In the genomic region with DNA sequence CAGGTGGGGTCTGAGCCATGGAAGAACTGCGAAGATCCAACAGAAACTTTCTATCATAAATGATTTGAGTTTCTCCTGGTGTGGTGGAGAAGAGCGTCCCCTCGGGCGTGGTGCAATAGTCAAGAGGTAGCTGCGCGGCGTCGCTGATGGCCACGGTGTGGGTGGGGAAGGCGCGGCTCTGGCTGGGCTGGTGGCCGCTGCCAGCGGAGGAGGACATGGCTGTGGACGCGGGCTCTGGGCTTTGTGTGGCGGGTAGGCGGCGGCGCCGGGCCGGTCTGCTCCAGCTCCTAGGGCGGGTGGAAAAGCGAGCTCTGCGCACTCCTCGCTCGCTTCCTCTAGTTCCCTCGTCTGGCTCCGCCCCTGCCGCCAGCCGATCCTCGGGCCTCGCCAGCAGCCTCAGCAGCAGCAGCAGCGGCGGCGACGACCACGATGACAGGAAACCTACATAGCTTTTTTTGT, we compare ENCODE assay signal across 8 cellular contexts. TPM values are rescaled to one million over a fixed set of nuclear protein-coding genes. Genes with fewer than 3 reads are reported as not detected.
DNase-seq lines count a peak whose midpoint lies in the region; ATAC-seq and TF ChIP-seq lines count a peak whose summit lies in the region.

No MANE protein-coding gene starts in this region.

- peaks cover 24% of the 10 kb centered on the region for H3K4me1 Mint-ChIP-seq in activated CD4-positive, alpha-beta T cell treated with anti-CD3 and anti-CD28 coated beads for 36 hours
- H3K4me1 Mint-ChIP-seq in chondrocyte (ENCODE audit: low read depth): peaks cover 76% of the 10 kb centered on the region

- peak overlapping the region; percentile 72 for H3K4me3 Mint-ChIP-seq in activated CD4-positive, alpha-beta T cell treated with anti-CD3 and anti-CD28 coated beads for 36 hours
- peak overlapping the region; percentile 70 for H3K4me3 Mint-ChIP-seq in chondrocyte (ENCODE audit: unreplicated experiment)

- peak; percentile 25 for TF ChIP-seq CTCF in chondrocyte (IDR thresholded peaks at IDR 0.05)

- peak overlapping the region; percentile 72 for H3K27ac Mint-ChIP-seq in activated CD4-positive, alpha-beta T cell treated with anti-CD3 and anti-CD28 coated beads for 36 hours
- H3K27ac Mint-ChIP-seq in chondrocyte (ENCODE audit: unreplicated experiment): peak overlapping the region; percentile 87

- intact Hi-C loops in activated CD4-positive, alpha-beta T cell treated with anti-CD3 and anti-CD28 coated beads for 36 hours (cut with DNase I, micrococcal nuclease): no loop called here

- CTCF ChIA-PET in activated CD4-positive, alpha-beta T cell treated with anti-CD3 and anti-CD28 coated beads for 36 hours (lab: Charles Lee): interaction anchor here (0.7 to 1.9 kb wide), 3 partner anchors 23 to 1829 kb away, joined by 3 to 5 read pairs (median 3); no protein-coding TSS in a partner anchor

- ATAC-seq in GM18502 (IDR thresholded peaks at IDR 0.05; ENCODE audit: poor library complexity, unreplicated experiment): peak; percentile 84
- ATAC-seq in HG02885 (IDR thresholded peaks at IDR 0.05; ENCODE audit: poor library complexity, unreplicated experiment): peak; percentile 88
- ATAC-seq in activated CD4-positive, alpha-beta T cell treated with anti-CD3 and anti-CD28 coated beads for 36 hours: peak; percentile 99

- POLR2A ChIA-PET in activated CD4-positive, alpha-beta T cell treated with anti-CD3 and anti-CD28 coated beads for 36 hours (lab: Charles Lee): interaction anchor here (1.0 kb wide), 1 partner anchor 16 kb away, joined by 4 read pairs; no protein-coding TSS in a partner anchor

- no peaks in the 10 kb centered on the region for H3K36me3 Mint-ChIP-seq in activated CD4-positive, alpha-beta T cell treated with anti-CD3 and anti-CD28 coated beads for 36 hours (ENCODE audit: low read depth)
- H3K36me3 Mint-ChIP-seq in chondrocyte (ENCODE audit: low read depth): no peaks in the 10 kb centered on the region

- H3K9me3 Mint-ChIP-seq in activated CD4-positive, alpha-beta T cell treated with anti-CD3 and anti-CD28 coated beads for 36 hours (ENCODE audit: low read depth): no peaks in the 10 kb centered on the region
- H3K9me3 Mint-ChIP-seq in chondrocyte (ENCODE audit: low read depth): no peaks in the 10 kb centered on the region

- peak overlapping the region; percentile 73 for H3K27ac ChIP-seq in layer of hippocampus (ENCODE audit: low read depth, low read length)

- DNase-seq in NCI-H2196 treated with DMSO at 0.1 percent for 48 hours (lab: John Stamatoyannopoulos, UW; ENCODE audit: unreplicated experiment) (peak; percentile 28), chondrocyte (ENCODE audit: low spot score) (peak; percentile 94), RKO (ENCODE audit: low spot score) (no peak)
- DNase-seq in activated CD4-positive, alpha-beta T cell treated with anti-CD3 and anti-CD28 coated beads for 36 hours: peak; percentile 90
- peak; percentile 56 to 74 for DNase-seq in stimulated activated CD4-positive, alpha-beta T cell treated with anti-CD3 and anti-CD28 coated beads, Interleukin-15, amount 100 ng/mL, for 48 hours (ENCODE audit: low read depth in 2 of 2)

- H3K27me3 Mint-ChIP-seq in activated CD4-positive, alpha-beta T cell treated with anti-CD3 and anti-CD28 coated beads for 36 hours: peaks cover 20% of the 10 kb centered on the region
- H3K27me3 Mint-ChIP-seq in chondrocyte (ENCODE audit: low read depth): no peaks in the 10 kb centered on the region

- H3K27me3 ChIP-seq in layer of hippocampus (ENCODE audit: control insufficient read depth, insufficient read depth, low read length): no peaks in the 10 kb centered on the region

RNA-seq across cellular contexts. Expression of a gene that starts 5.9 kb away (rescaled TPM):
- 1 to 10 TPM; 4.0 to 4.1 TPM for total RNA-seq in activated CD4-positive, alpha-beta T cell treated with anti-CD3 and anti-CD28 coated beads for 36 hours
- total RNA-seq in chondrocyte: 13.6 to 15.5 TPM (median 14.9 TPM) in 3 replicates

RNA-seq across cellular contexts. Expression of a gene that starts 32.7 kb away (rescaled TPM):
- 10 to 100 TPM; 46.1 to 55.1 TPM for total RNA-seq in activated CD4-positive, alpha-beta T cell treated with anti-CD3 and anti-CD28 coated beads for 36 hours
- total RNA-seq in chondrocyte: 18.5 to 22.5 TPM (median 21.7 TPM) in 3 replicates

RNA-seq across cellular contexts. Expression of a gene that starts 32.7 kb away (rescaled TPM):
- total RNA-seq in activated CD4-positive, alpha-beta T cell treated with anti-CD3 and anti-CD28 coated beads for 36 hours: 10 to 100 TPM; 14.8 to 15.2 TPM
- total RNA-seq in chondrocyte: 30.4 to 32.4 TPM (median 31.9 TPM) in 3 replicates
